8 cellular contexts compared by ENCODE assay signal in the genomic region with DNA sequence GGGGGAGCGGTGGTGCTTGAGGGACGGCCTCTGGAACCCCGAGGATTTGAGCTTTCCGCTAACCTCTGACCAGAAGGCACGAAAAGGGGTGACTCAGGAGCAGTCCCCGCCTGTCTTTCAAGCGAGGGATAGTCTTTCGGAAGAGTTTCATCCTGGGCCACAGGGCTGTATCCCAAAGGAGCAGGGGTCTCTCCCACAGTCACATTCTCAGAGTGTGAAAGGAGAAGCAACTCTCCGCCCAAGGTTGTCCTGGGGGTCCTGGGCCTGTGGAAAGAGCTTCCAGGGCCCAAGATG. TPM values are rescaled to one million over a fixed set of nuclear protein-coding genes. Genes with fewer than 3 reads are reported as not detected.
DNase-seq lines count a peak whose midpoint lies in the region; ATAC-seq, FAIRE-seq and TF ChIP-seq lines count a peak whose summit lies in the region.

No MANE protein-coding gene starts in this region.

- H3K36me3 ChIP-seq in H7 (replicated peaks; ENCODE audit: control insufficient read depth, insufficient read depth, low read length) (peaks cover 4% of the 10 kb centered on the region), WERI-Rb-1 (peaks cover 19% of the 10 kb centered on the region), skeletal muscle satellite cell (ENCODE audit: insufficient read depth, low read length) (peaks cover 11% of the 10 kb centered on the region)

- no peaks in the 10 kb centered on the region for H3K36me3 Mint-ChIP-seq in glutamatergic neuron (ENCODE audit: unreplicated experiment)

- ATAC-seq in GM21447 (IDR thresholded peaks at IDR 0.05; ENCODE audit: unreplicated experiment): no peak

- peak overlapping the region; percentile 33 for H3K27ac Mint-ChIP-seq in glutamatergic neuron (ENCODE audit: unreplicated experiment)

- peak overlapping the region; percentile 47 for H3K9ac ChIP-seq in skeletal muscle satellite cell (ENCODE audit: low read depth, low read length)

- H3K9me3 ChIP-seq in WERI-Rb-1 (ENCODE audit: severe bottlenecking) (no peaks in the 10 kb centered on the region), skeletal muscle satellite cell (replicated peaks; ENCODE audit: low read length) (no peaks in the 10 kb centered on the region)

- no peak for FAIRE-seq in H54 (lab: Jason Lieb, UNC)

- H3K4me1 Mint-ChIP-seq in glutamatergic neuron (ENCODE audit: low read depth, unreplicated experiment): peaks cover 17% of the 10 kb centered on the region

- H3K4me3 ChIP-seq in H7 (ENCODE audit: insufficient read depth, low read depth, low read length): peak overlapping the region; percentile 31
- peak overlapping the region; percentile 33 for H3K4me3 ChIP-seq in WERI-Rb-1 (ENCODE audit: low read depth, low read length)
- peak overlapping the region; percentile 70 for H3K4me3 ChIP-seq in skeletal muscle satellite cell (ENCODE audit: low read length)

- TF ChIP-seq CTCF in WERI-Rb-1 (IDR thresholded peaks at IDR 0.05; ENCODE audit: low read depth, low read length) (no peak), glutamatergic neuron (IDR thresholded peaks at IDR 0.05; ENCODE audit: partially characterized antibody, unreplicated experiment) (no peak)

- DNase-seq in H7 (no peak), WERI-Rb-1 (no peak), glutamatergic neuron (no peak), HK-2 (ENCODE audit: unreplicated experiment) (no peak), H54 (ENCODE audit: insufficient read length, low spot score) (no peak), NCI-H2171 treated with DMSO at 0.1 percent for 48 hours (lab: John Stamatoyannopoulos, UW) (no peak)

- peaks cover 10% of the 10 kb centered on the region for H3K27me3 Mint-ChIP-seq in glutamatergic neuron (ENCODE audit: unreplicated experiment)

- TF ChIP-seq POLR2A in H54 (IDR thresholded peaks at IDR 0.05; ENCODE audit: low read depth, low read length): no peak

- peak overlapping the region; percentile 70 for H3K4me3 Mint-ChIP-seq in glutamatergic neuron (ENCODE audit: unreplicated experiment)

- H3K27ac ChIP-seq in WERI-Rb-1: peak overlapping the region; percentile 77

- peak overlapping the region; percentile 93 for H3K4me2 ChIP-seq in skeletal muscle satellite cell (ENCODE audit: low read length)

- H3K27me3 ChIP-seq in H7 (ENCODE audit: control insufficient read depth, insufficient read depth, low read length) (peaks cover 11% of the 10 kb centered on the region), WERI-Rb-1 (ENCODE audit: insufficient read depth, low read depth, severe bottlenecking) (no peaks in the 10 kb centered on the region), skeletal muscle satellite cell (ENCODE audit: control insufficient read depth, insufficient read depth, low read length) (no peaks in the 10 kb centered on the region)

- peaks cover 10% of the 10 kb centered on the region for H3K9me3 Mint-ChIP-seq in glutamatergic neuron (ENCODE audit: unreplicated experiment)

- peaks cover 34% of the 10 kb centered on the region for H3K4me1 ChIP-seq in skeletal muscle satellite cell (ENCODE audit: control insufficient read depth, insufficient read depth, low read length)

RNA-seq across cellular contexts. Expression of a gene that starts 1.4 kb away (rescaled TPM):
- 19.5 and 21.7 TPM in 2 replicates for total RNA-seq in H7 (2014; rRNA removed; shearing (Covaris generic))
- 9.5 TPM for total RNA-seq in glutamatergic neuron (ENCODE audit: unreplicated experiment)
- total RNA-seq in skeletal muscle satellite cell (2012; rRNA removed): 11.4 and 12.2 TPM in 2 replicates
